20 cellular contexts compared by ENCODE assay signal in the genomic region with DNA sequence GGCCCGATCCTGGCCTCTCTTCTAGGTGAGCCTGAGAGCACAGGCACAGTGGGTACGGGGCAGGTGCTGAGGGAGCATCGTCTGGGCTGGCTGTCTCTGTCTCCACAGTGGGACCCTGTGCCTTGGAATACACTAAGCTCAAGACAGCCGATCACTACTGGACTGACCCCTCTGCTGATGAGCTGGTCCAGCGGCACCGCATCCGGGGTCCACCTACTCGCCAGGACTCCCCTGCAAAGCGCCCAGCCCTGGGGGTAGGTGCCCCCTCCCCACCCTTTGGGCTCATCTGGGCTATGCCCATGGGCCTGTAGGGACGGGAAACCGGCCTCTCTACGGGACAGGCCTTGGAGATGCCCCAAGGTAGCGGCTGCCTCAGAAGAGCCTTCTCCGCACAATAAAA. TPM values are rescaled to one million over a fixed set of nuclear protein-coding genes. Genes with fewer than 3 reads are reported as not detected.
A peak's percentile ranks its signal among the peaks of the same experiment; 100 is the strongest.
DNase-seq lines count a peak whose midpoint lies in the region; FAIRE-seq and TF ChIP-seq lines count a peak whose summit lies in the region.
"Had no signal": no experiment of that assay in that cellular context is flagged by ENCODE, and none has a peak within 500 bp of the region (broad histone marks: within the 10 kb centered on the region; RNA-seq: fewer than 3 reads in every experiment).

No MANE protein-coding gene starts in this region.

- TF ChIP-seq CTCF in RWPE1 (conservative IDR thresholded peaks at IDR 0.05; ENCODE audit: low read depth) (no peak), kidney (IDR thresholded peaks at IDR 0.05; ENCODE audit: borderline replicate concordance, extremely low read depth, insufficient read depth) (no peak), osteoblast (IDR thresholded peaks at IDR 0.05; ENCODE audit: extremely low read depth, low read depth, low read length) (no peak), ascending aorta (IDR thresholded peaks at IDR 0.05) (no peak)

- no peak overlapping the region for H3K4me2 ChIP-seq in osteoblast (ENCODE audit: insufficient read depth, low read length)
- H3K4me2 ChIP-seq: A549; BLaER1 treated with 17β-estradiol and CSF1 and Interleukin-3, amounts not matched to agents 10 nM and 100 nM had no signal

- intact Hi-C loops in kidney (cut with DNase I), result no loop called here
- intact Hi-C loops in ascending aorta (cut with DNase I), result no loop called here

- H3K36me3 ChIP-seq in kidney (ENCODE audit: control insufficient read depth in 1 of 2, insufficient read depth in 2 of 2, low read length in 2 of 2), result peaks cover 4 to 19% of the 10 kb centered on the region in 2 donors
- peaks cover 4% of the 10 kb centered on the region for H3K36me3 ChIP-seq in osteoblast (ENCODE audit: insufficient read depth, low read length)
- H3K36me3 ChIP-seq in ascending aorta, result peaks cover 27 to 39% of the 10 kb centered on the region in 2 donors

- peaks cover 0 to 4% of the 10 kb centered on the region in 2 donors for H3K4me1 ChIP-seq in kidney (ENCODE audit: control insufficient read depth in 1 of 2, insufficient read depth in 1 of 2, low read depth in 1 of 2, low read length in 2 of 2)
- H3K4me1 ChIP-seq in osteoblast (ENCODE audit: insufficient read depth, low read length), result peaks cover 10% of the 10 kb centered on the region
- H3K4me1 ChIP-seq in ascending aorta, result no peaks in the 10 kb centered on the region
- H3K4me1 ChIP-seq: Caco-2 had no signal

- H3K9me3 ChIP-seq in kidney (ENCODE audit: control insufficient read depth in 1 of 2, low read length in 2 of 2), result no peaks in the 10 kb centered on the region
- H3K9me3 ChIP-seq in osteoblast (ENCODE audit: low read depth, low read length), result no peaks in the 10 kb centered on the region
- H3K9me3 ChIP-seq in ascending aorta, result no peaks in the 10 kb centered on the region
- H3K9me3 ChIP-seq: A549; BLaER1 treated with 17β-estradiol and CSF1 and Interleukin-3, amounts not matched to agents 10 nM and 100 nM; Caco-2 had no signal

- H3K27me3 ChIP-seq in osteoblast (ENCODE audit: insufficient read depth, low read length), result no peaks in the 10 kb centered on the region
- H3K27me3 ChIP-seq in ascending aorta, result no peaks in the 10 kb centered on the region
- H3K27me3 ChIP-seq: BLaER1 treated with 17β-estradiol and CSF1 and Interleukin-3, amounts not matched to agents 10 nM and 100 nM had no signal

- H4K20me1 ChIP-seq in osteoblast (ENCODE audit: insufficient read depth, low read length), result peaks cover 20% of the 10 kb centered on the region

- no peak for DNase-seq in RWPE1 (ENCODE audit: low spot score)
- peak; percentile 52 for DNase-seq in kidney
- DNase-seq in osteoblast (ENCODE audit: insufficient read length, low spot score, missing footprints), result peak; percentile 54
- no peak for DNase-seq in GM19238 (ENCODE audit: insufficient read length, low spot score)
- no peak for DNase-seq in frontal cortex (ENCODE audit: low spot score in 2 of 2)
- DNase-seq in ascending aorta (ENCODE audit: low spot score in 2 of 2), result no peak
- DNase-seq: AML-193; Caco-2; Calu3; CD4-positive, alpha-beta T cell; CD8-positive, alpha-beta T cell; DMS79 treated with DMSO at 0.1 percent for 48 hours; GF-D8 had no signal

- CTCF ChIA-PET in RWPE1 (lab: Yijun Ruan, JAX), result interaction anchor here (1.6 kb wide), 1 partner anchor 19 kb away, joined by 5 read pairs; no protein-coding TSS in a partner anchor

- no peaks in the 10 kb centered on the region for H3K79me2 ChIP-seq in osteoblast (ENCODE audit: insufficient read depth, low read length)

- H3K4me3 ChIP-seq in kidney (ENCODE audit: low read length in 2 of 2) (no peak overlapping the region), osteoblast (ENCODE audit: insufficient read depth, low read length) (no peak overlapping the region), ascending aorta (no peak overlapping the region)
- H3K4me3 ChIP-seq: A549; BLaER1 treated with 17β-estradiol and CSF1 and Interleukin-3, amounts not matched to agents 10 nM and 100 nM had no signal

- FAIRE-seq in kidney (lab: Jason Lieb, UNC), result no peak
- FAIRE-seq in frontal cortex (lab: Jason Lieb, UNC), result no peak
- FAIRE-seq: A549, D721Med, G401.6, GM12891 had no signal

- H3K9ac ChIP-seq in kidney (ENCODE audit: low read length in 2 of 2), result no peak overlapping the region
- H3K9ac ChIP-seq: BLaER1 treated with 17β-estradiol and CSF1 and Interleukin-3, amounts not matched to agents 10 nM and 100 nM had no signal

- no peak overlapping the region for H2AFZ ChIP-seq in osteoblast (ENCODE audit: low read length)

- POLR2A ChIA-PET in RWPE1 (lab: Yijun Ruan, JAX; ENCODE audit: low non-redundant PET), result no interaction called here

- H3K27ac ChIP-seq in RWPE1, result peak overlapping the region; percentile 25; the same call in 1 of the 2 replicates
- H3K27ac ChIP-seq in kidney (ENCODE audit: low read depth in 2 of 2, low read length in 2 of 2), result no peak overlapping the region
- H3K27ac ChIP-seq in osteoblast (ENCODE audit: low read depth, low read length), result no peak overlapping the region
- H3K27ac ChIP-seq in ascending aorta, result no peak overlapping the region
- H3K27ac ChIP-seq: 22Rv1; A549; BLaER1 treated with 17β-estradiol and CSF1 and Interleukin-3, amounts not matched to agents 10 nM and 100 nM; C4-2B had no signal

RNA-seq across cellular contexts. Expression of a gene that starts 25.6 kb away (rescaled TPM):
- total RNA-seq in kidney, result 58.0 TPM
- polyA plus RNA-seq in kidney (ENCODE audit: insufficient read depth, low read depth, low replicate concordance), result 33.7 TPM
- total RNA-seq in osteoblast, result 35.4 and 37.3 TPM in 2 replicates
- total RNA-seq in frontal cortex, result 57.1 TPM
- 127 TPM for total RNA-seq in ascending aorta

RNA-seq across cellular contexts. Expression of a gene that starts 26.6 kb away (rescaled TPM):
- 24.4 TPM for total RNA-seq in kidney
- polyA plus RNA-seq in kidney (ENCODE audit: insufficient read depth, low read depth, low replicate concordance), result 9.1 TPM
- total RNA-seq in osteoblast, result 37.7 and 42.0 TPM in 2 replicates
- total RNA-seq in frontal cortex, result 30.2 TPM
- 16.9 TPM for total RNA-seq in ascending aorta

RNA-seq across cellular contexts. Expression of a gene that starts 38.0 kb away (rescaled TPM):
- total RNA-seq in kidney (39.8 TPM), osteoblast (12.3 and 14.1 TPM in 2 replicates), frontal cortex (7.7 TPM), ascending aorta (4.9 TPM)
- polyA plus RNA-seq in kidney (ENCODE audit: insufficient read depth, low read depth, low replicate concordance), result 3.7 TPM

RNA-seq across cellular contexts. Expression of a gene that starts 59.1 kb away (rescaled TPM):
- total RNA-seq in kidney (10.0 TPM), osteoblast (20.6 and 22.4 TPM in 2 replicates), frontal cortex (55.4 TPM), ascending aorta (not detected)
- polyA plus RNA-seq in kidney (ENCODE audit: insufficient read depth, low read depth, low replicate concordance), result 3.5 TPM

RNA-seq across cellular contexts. Expression of a gene that starts 59.3 kb away (rescaled TPM):
- total RNA-seq in kidney (37.3 TPM), osteoblast (35.9 and 42.7 TPM in 2 replicates), frontal cortex (17.5 TPM), ascending aorta (50.8 TPM)
- polyA plus RNA-seq in kidney (ENCODE audit: insufficient read depth, low read depth, low replicate concordance), result 20.6 TPM

Comparison
In these comparisons a context has a peak if more than half of its experiments do, and no peak if none do; other contexts are left out.
1. DNase-seq: peak in kidney (single experiment) and osteoblast (single experiment); none in RWPE1 (single experiment), GM19238 (single experiment), frontal cortex (0 of 2) and ascending aorta (0 of 2).